Comparison of ENCODE assay signal across 9 cellular contexts in genomic region chr19:10749435-10750384, GRCh38. TPM values are rescaled to one million over a fixed set of nuclear protein-coding genes. Genes with fewer than 3 reads are reported as not detected.
DNase-seq lines count a peak whose midpoint lies in the region; ATAC-seq and TF ChIP-seq lines count a peak whose summit lies in the region.
"Had no signal": no experiment of that assay in that cellular context is flagged by ENCODE, and none has a peak within 500 bp of the region (broad histone marks: within the 10 kb centered on the region; RNA-seq: fewer than 3 reads in every experiment).

No MANE protein-coding gene starts in this region.

- H3K4me1 Mint-ChIP-seq in activated CD8-positive, alpha-beta memory T cell treated with anti-CD3 and anti-CD28 coated beads, Interleukin-2, amount 10 ng/mL, durations not matched to agents 7 days and 5 days: peaks cover 56% of the 10 kb centered on the region

- intact Hi-C loops in thyroid gland (cut with DNase I): no loop called here

- no peak overlapping the region for H3K4me3 Mint-ChIP-seq in activated CD8-positive, alpha-beta memory T cell treated with anti-CD3 and anti-CD28 coated beads, Interleukin-2, amount 10 ng/mL, durations not matched to agents 7 days and 5 days

- H3K27me3 ChIP-seq in thyroid gland: no peaks in the 10 kb centered on the region

- H3K36me3 Mint-ChIP-seq in activated CD8-positive, alpha-beta memory T cell treated with anti-CD3 and anti-CD28 coated beads, Interleukin-2, amount 10 ng/mL, durations not matched to agents 7 days and 5 days: no peaks in the 10 kb centered on the region

- WGBS in thyroid gland, 2 donors: 93% methylated on average over 12 to 13 of the region's 13 CpGs

- H3K27ac Mint-ChIP-seq in activated CD8-positive, alpha-beta memory T cell treated with anti-CD3 and anti-CD28 coated beads, Interleukin-2, amount 10 ng/mL, durations not matched to agents 7 days and 5 days: peak overlapping the region; percentile 66

- H3K4me3 ChIP-seq in thyroid gland (replicated peaks in 1 of 3): no peak overlapping the region

- H3K9me3 Mint-ChIP-seq in activated CD8-positive, alpha-beta memory T cell treated with anti-CD3 and anti-CD28 coated beads, Interleukin-2, amount 10 ng/mL, durations not matched to agents 7 days and 5 days (ENCODE audit: low read depth): no peaks in the 10 kb centered on the region

- H3K4me1 ChIP-seq in thyroid gland: peaks cover 24 to 48% of the 10 kb centered on the region in 2 donors

- no peaks in the 10 kb centered on the region for H3K9me3 ChIP-seq in thyroid gland

- ATAC-seq in activated CD8-positive, alpha-beta memory T cell treated with anti-CD3 and anti-CD28 coated beads, Interleukin-2, amount 10 ng/mL, durations not matched to agents 7 days and 5 days: no peak
- ATAC-seq in GM18519 (IDR thresholded peaks at IDR 0.05; ENCODE audit: low FRiP score, unreplicated experiment): no peak

- H3K27ac ChIP-seq in angular gyrus (ENCODE audit: low read depth, low read length): peak overlapping the region; percentile 87
- peak overlapping the region in 2 of 3 donors; percentile 60 to 61 for H3K27ac ChIP-seq in thyroid gland

- H3K27me3 Mint-ChIP-seq in activated CD8-positive, alpha-beta memory T cell treated with anti-CD3 and anti-CD28 coated beads, Interleukin-2, amount 10 ng/mL, durations not matched to agents 7 days and 5 days: no peaks in the 10 kb centered on the region

- CTCF ChIA-PET in activated CD8-positive, alpha-beta memory T cell treated with anti-CD3 and anti-CD28 coated beads, Interleukin-2, amount 10 ng/mL, durations not matched to agents 7 days and 5 days (lab: Charles Lee): interaction anchor here (1.4 kb wide), 1 partner anchor 105 kb away, joined by 3 read pairs; no protein-coding TSS in a partner anchor

- TF ChIP-seq POLR2A in thyroid gland (IDR thresholded peaks at IDR 0.05): no peak

- no peaks in the 10 kb centered on the region for H3K36me3 ChIP-seq in thyroid gland

- DNase-seq in activated CD8-positive, alpha-beta memory T cell treated with anti-CD3 and anti-CD28 coated beads, Interleukin-2, amount 10 ng/mL, durations not matched to agents 7 days and 5 days: no peak
- no peak for DNase-seq in activated CD8-positive, alpha-beta memory T cell treated with anti-CD3 and anti-CD28 coated beads, Interleukin-2, amount 50 U/mL, for 4 hours
- DNase-seq in medulla oblongata (ENCODE audit: extremely low spot score) (peak; percentile 3), thyroid gland (no peak), NCI-H2227 treated with DMSO at 0.1 percent for 48 hours (lab: John Stamatoyannopoulos, UW) (no peak)
- no peak for DNase-seq in effector CD4-positive, alpha-beta T cell
- DNase-seq: NCI-H146 had no signal

- TF ChIP-seq CTCF in thyroid gland (IDR thresholded peaks at IDR 0.05): no peak

RNA-seq across cellular contexts. Expression of gene DNM2, which starts 31.8 kb away (rescaled TPM):
- total RNA-seq in activated CD8-positive, alpha-beta memory T cell treated with anti-CD3 and anti-CD28 coated beads, Interleukin-2, amount 10 ng/mL, durations not matched to agents 7 days and 5 days: 100 to 1,000 TPM; 267 to 315 TPM
- total RNA-seq in thyroid gland: 100 to 1,000 TPM in 3 of 4 donors, 10 to 100 TPM in 1; 95.1 to 155 (median 120) TPM

RNA-seq across cellular contexts. Expression of gene QTRT1, which starts 48.5 kb away (rescaled TPM):
- 10 to 100 TPM; 40.1 to 48.8 TPM for total RNA-seq in activated CD8-positive, alpha-beta memory T cell treated with anti-CD3 and anti-CD28 coated beads, Interleukin-2, amount 10 ng/mL, durations not matched to agents 7 days and 5 days
- total RNA-seq in thyroid gland: 10 to 100 TPM; 26.2 to 63.3 (median 37.4) TPM
